In the genomic region with DNA sequence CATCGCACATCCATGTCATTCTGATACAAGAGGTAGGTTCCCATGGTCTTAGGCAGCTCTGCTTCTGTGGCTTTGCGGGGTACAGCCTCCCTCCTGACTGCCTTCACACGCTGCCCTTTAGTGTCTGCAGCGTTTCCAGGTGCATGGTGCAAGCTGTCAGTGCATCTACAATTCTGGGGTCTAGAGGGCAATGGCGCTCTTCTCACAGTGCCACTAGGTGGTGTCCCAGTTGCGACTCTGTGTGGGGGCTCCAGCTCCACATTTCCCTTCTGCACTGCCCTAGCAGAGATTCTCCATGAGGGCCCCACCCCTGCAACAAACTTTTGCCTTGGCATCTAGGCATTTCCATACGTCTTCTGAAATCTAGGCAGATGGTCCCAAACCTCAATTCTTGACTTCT, we compare ENCODE assay signal across 1 cellular context.
TF ChIP-seq lines count a peak whose summit lies in the region.

No MANE protein-coding gene starts in this region.

TF ChIP-seq in H1, 55 proteins besides CTCF, POLR2A, EP300 and RAD21 (continued from another document):
- TF ChIP-seq TAF7 (optimal IDR thresholded peaks at IDR 0.05; ENCODE audit: borderline replicate concordance, low read depth, low read length) (no peak), HDAC2 (IDR thresholded peaks at IDR 0.05; ENCODE audit: borderline replicate concordance in 1 of 2, low read depth in 2 of 2, low read length in 2 of 2) (no peak), SP2 (IDR thresholded peaks at IDR 0.05; ENCODE audit: low read length) (no peak), RFX5 (IDR thresholded peaks at IDR 0.05; ENCODE audit: borderline replicate concordance, low read depth, low read length) (no peak), EZH2 (IDR thresholded peaks at IDR 0.05; ENCODE audit: low read depth, low read length, severe bottlenecking) (no peak), NRF1 (IDR thresholded peaks at IDR 0.05; ENCODE audit: low read depth, low read length) (no peak), RNF2 (IDR thresholded peaks at IDR 0.05; ENCODE audit: borderline replicate concordance, low read depth, low read length, missing control alignments, poor library complexity, severe bottlenecking) (no peak), SUZ12 (IDR thresholded peaks at IDR 0.05; ENCODE audit: low read length) (no peak)
- TF ChIP-seq, protein P1, sequence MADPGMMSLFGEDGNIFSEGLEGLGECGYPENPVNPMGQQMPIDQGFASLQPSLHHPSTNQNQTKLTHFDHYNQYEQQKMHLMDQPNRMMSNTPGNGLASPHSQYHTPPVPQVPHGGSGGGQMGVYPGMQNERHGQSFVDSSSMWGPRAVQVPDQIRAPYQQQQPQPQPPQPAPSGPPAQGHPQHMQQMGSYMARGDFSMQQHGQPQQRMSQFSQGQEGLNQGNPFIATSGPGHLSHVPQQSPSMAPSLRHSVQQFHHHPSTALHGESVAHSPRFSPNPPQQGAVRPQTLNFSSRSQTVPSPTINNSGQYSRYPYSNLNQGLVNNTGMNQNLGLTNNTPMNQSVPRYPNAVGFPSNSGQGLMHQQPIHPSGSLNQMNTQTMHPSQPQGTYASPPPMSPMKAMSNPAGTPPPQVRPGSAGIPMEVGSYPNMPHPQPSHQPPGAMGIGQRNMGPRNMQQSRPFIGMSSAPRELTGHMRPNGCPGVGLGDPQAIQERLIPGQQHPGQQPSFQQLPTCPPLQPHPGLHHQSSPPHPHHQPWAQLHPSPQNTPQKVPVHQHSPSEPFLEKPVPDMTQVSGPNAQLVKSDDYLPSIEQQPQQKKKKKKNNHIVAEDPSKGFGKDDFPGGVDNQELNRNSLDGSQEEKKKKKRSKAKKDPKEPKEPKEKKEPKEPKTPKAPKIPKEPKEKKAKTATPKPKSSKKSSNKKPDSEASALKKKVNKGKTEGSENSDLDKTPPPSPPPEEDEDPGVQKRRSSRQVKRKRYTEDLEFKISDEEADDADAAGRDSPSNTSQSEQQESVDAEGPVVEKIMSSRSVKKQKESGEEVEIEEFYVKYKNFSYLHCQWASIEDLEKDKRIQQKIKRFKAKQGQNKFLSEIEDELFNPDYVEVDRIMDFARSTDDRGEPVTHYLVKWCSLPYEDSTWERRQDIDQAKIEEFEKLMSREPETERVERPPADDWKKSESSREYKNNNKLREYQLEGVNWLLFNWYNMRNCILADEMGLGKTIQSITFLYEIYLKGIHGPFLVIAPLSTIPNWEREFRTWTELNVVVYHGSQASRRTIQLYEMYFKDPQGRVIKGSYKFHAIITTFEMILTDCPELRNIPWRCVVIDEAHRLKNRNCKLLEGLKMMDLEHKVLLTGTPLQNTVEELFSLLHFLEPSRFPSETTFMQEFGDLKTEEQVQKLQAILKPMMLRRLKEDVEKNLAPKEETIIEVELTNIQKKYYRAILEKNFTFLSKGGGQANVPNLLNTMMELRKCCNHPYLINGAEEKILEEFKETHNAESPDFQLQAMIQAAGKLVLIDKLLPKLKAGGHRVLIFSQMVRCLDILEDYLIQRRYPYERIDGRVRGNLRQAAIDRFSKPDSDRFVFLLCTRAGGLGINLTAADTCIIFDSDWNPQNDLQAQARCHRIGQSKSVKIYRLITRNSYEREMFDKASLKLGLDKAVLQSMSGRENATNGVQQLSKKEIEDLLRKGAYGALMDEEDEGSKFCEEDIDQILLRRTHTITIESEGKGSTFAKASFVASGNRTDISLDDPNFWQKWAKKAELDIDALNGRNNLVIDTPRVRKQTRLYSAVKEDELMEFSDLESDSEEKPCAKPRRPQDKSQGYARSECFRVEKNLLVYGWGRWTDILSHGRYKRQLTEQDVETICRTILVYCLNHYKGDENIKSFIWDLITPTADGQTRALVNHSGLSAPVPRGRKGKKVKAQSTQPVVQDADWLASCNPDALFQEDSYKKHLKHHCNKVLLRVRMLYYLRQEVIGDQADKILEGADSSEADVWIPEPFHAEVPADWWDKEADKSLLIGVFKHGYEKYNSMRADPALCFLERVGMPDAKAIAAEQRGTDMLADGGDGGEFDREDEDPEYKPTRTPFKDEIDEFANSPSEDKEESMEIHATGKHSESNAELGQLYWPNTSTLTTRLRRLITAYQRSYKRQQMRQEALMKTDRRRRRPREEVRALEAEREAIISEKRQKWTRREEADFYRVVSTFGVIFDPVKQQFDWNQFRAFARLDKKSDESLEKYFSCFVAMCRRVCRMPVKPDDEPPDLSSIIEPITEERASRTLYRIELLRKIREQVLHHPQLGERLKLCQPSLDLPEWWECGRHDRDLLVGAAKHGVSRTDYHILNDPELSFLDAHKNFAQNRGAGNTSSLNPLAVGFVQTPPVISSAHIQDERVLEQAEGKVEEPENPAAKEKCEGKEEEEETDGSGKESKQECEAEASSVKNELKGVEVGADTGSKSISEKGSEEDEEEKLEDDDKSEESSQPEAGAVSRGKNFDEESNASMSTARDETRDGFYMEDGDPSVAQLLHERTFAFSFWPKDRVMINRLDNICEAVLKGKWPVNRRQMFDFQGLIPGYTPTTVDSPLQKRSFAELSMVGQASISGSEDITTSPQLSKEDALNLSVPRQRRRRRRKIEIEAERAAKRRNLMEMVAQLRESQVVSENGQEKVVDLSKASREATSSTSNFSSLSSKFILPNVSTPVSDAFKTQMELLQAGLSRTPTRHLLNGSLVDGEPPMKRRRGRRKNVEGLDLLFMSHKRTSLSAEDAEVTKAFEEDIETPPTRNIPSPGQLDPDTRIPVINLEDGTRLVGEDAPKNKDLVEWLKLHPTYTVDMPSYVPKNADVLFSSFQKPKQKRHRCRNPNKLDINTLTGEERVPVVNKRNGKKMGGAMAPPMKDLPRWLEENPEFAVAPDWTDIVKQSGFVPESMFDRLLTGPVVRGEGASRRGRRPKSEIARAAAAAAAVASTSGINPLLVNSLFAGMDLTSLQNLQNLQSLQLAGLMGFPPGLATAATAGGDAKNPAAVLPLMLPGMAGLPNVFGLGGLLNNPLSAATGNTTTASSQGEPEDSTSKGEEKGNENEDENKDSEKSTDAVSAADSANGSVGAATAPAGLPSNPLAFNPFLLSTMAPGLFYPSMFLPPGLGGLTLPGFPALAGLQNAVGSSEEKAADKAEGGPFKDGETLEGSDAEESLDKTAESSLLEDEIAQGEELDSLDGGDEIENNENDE (IDR thresholded peaks at IDR 0.05; ENCODE audit: insufficient replicate concordance, low read length): no peak
TF ChIP-seq in H1: peak in this region for 0.
